ENCODE assay signal across 25 cellular contexts in the genomic region with DNA sequence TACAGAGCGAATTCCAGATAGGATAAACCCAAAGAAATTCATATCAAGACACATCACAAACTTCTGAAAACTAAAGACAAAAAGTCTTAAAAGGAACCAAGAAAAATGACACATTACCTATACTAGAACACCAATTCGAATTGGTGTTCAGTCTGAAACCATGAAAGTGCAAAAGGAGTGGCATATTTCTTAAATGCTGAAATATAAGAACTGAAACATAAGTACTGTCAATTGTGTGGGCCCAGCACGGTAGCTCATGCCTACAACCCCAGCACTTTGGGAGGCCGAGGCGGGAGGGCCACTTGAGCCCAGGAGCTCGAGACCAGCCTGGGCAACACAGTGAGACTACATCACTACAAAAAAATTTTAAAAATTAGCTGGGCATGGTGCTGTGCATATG.
"Had no signal": no experiment of that assay in that cellular context is flagged by ENCODE, and none has a peak within 500 bp of the region (broad histone marks: within the 10 kb centered on the region; RNA-seq: fewer than 3 reads in every experiment).

No MANE protein-coding gene starts in this region.

- H2AFZ ChIP-seq: parathyroid adenoma had no signal

- ATAC-seq: activated naive CD8-positive, alpha-beta T cell treated with anti-CD3 and anti-CD28 coated beads, Interleukin-2, amount 50 U/mL, for 24 hours; activated T-cell treated with anti-CD3 and anti-CD28 coated beads, Interleukin-2, amount 50 U/mL, for 4 hours; left lung; natural killer cell; right lobe of liver; stimulated activated effector memory CD8-positive, alpha-beta T cell treated with anti-CD3 and anti-CD28 coated beads, Interleukin-12 subunit alpha, Interleukin-12 subunit beta, amount 100 ng/mL, for 72 hours; WTC11 had no signal

- H3K27me3 Mint-ChIP-seq: activated CD4-positive, alpha-beta memory T cell treated with anti-CD3 and anti-CD28 coated beads, Interleukin-2, amount 10 ng/mL, durations not matched to agents 7 days and 5 days; activated naive CD4-positive, alpha-beta T cell treated with anti-CD3 and anti-CD28 coated beads, Interleukin-2, amount 10 ng/mL, durations not matched to agents 7 days and 5 days; activated naive CD8-positive, alpha-beta T cell treated with anti-CD3 and anti-CD28 coated beads, Interleukin-2, amount 50 U/mL, for 24 hours had no signal

- H3K4me3 Mint-ChIP-seq: activated CD4-positive, alpha-beta memory T cell treated with anti-CD3 and anti-CD28 coated beads, Interleukin-2, amount 10 ng/mL, durations not matched to agents 7 days and 5 days; activated naive CD4-positive, alpha-beta T cell treated with anti-CD3 and anti-CD28 coated beads, Interleukin-2, amount 10 ng/mL, durations not matched to agents 7 days and 5 days; activated naive CD8-positive, alpha-beta T cell treated with anti-CD3 and anti-CD28 coated beads, Interleukin-2, amount 50 U/mL, for 24 hours; activated T-cell treated with anti-CD3 and anti-CD28 coated beads, Interleukin-2, amount 50 U/mL, for 4 hours; stimulated activated effector memory CD8-positive, alpha-beta T cell treated with anti-CD3 and anti-CD28 coated beads, Interleukin-12 subunit alpha, Interleukin-12 subunit beta, amount 100 ng/mL, for 72 hours; WTC11 had no signal

- DNase-seq: activated CD4-positive, alpha-beta memory T cell treated with anti-CD3 and anti-CD28 coated beads, Interleukin-2, amount 10 ng/mL, durations not matched to agents 7 days and 5 days; activated CD4-positive, alpha-beta T cell treated with anti-CD3 and anti-CD28 coated beads for 4 hours; activated CD8-positive, alpha-beta memory T cell treated with anti-CD3 and anti-CD28 coated beads, Interleukin-2, amount 50 U/mL, for 4 hours; activated naive CD4-positive, alpha-beta T cell treated with anti-CD3 and anti-CD28 coated beads, Interleukin-2, amount 10 ng/mL, durations not matched to agents 7 days and 5 days; activated naive CD8-positive, alpha-beta T cell treated with anti-CD3 and anti-CD28 coated beads, Interleukin-2, amount 50 U/mL, for 24 hours; activated T-cell treated with anti-CD3 and anti-CD28 coated beads, Interleukin-2, amount 50 U/mL, for 4 hours; anterior cingulate cortex; brain microvascular endothelial cell; central memory CD4-positive, alpha-beta T cell; head of caudate nucleus; left lung; mesenchymal stem cell; natural killer cell; right lobe of liver; stimulated activated CD4-positive, alpha-beta T cell treated with anti-CD3 and anti-CD28 coated beads, Interleukin-4, amount 100 ng/mL, for 24 hours had no signal

- H3K36me3 ChIP-seq: brain microvascular endothelial cell, left lung, neutrophil, right lobe of liver had no signal

- FAIRE-seq: colon, endometrium, frontal cortex, keratinocyte, TTC549, urothelium cell line had no signal

- H3K9me3 Mint-ChIP-seq: activated CD4-positive, alpha-beta memory T cell treated with anti-CD3 and anti-CD28 coated beads, Interleukin-2, amount 10 ng/mL, durations not matched to agents 7 days and 5 days; activated naive CD4-positive, alpha-beta T cell treated with anti-CD3 and anti-CD28 coated beads, Interleukin-2, amount 10 ng/mL, durations not matched to agents 7 days and 5 days; activated naive CD8-positive, alpha-beta T cell treated with anti-CD3 and anti-CD28 coated beads, Interleukin-2, amount 50 U/mL, for 24 hours; activated T-cell treated with anti-CD3 and anti-CD28 coated beads, Interleukin-2, amount 50 U/mL, for 4 hours; natural killer cell; stimulated activated effector memory CD8-positive, alpha-beta T cell treated with anti-CD3 and anti-CD28 coated beads, Interleukin-12 subunit alpha, Interleukin-12 subunit beta, amount 100 ng/mL, for 72 hours had no signal

- H3K36me3 Mint-ChIP-seq: natural killer cell; stimulated activated effector memory CD8-positive, alpha-beta T cell treated with anti-CD3 and anti-CD28 coated beads, Interleukin-12 subunit alpha, Interleukin-12 subunit beta, amount 100 ng/mL, for 72 hours had no signal

- H3K27me3 ChIP-seq: brain microvascular endothelial cell, left lung, neutrophil, right lobe of liver had no signal

- H3K27ac Mint-ChIP-seq: activated CD4-positive, alpha-beta memory T cell treated with anti-CD3 and anti-CD28 coated beads, Interleukin-2, amount 10 ng/mL, durations not matched to agents 7 days and 5 days; activated naive CD4-positive, alpha-beta T cell treated with anti-CD3 and anti-CD28 coated beads, Interleukin-2, amount 10 ng/mL, durations not matched to agents 7 days and 5 days; activated naive CD8-positive, alpha-beta T cell treated with anti-CD3 and anti-CD28 coated beads, Interleukin-2, amount 50 U/mL, for 24 hours; stimulated activated effector memory CD8-positive, alpha-beta T cell treated with anti-CD3 and anti-CD28 coated beads, Interleukin-12 subunit alpha, Interleukin-12 subunit beta, amount 100 ng/mL, for 72 hours; WTC11 had no signal

- H3K9ac ChIP-seq: parathyroid adenoma had no signal

- H3K4me3 ChIP-seq: left lung, right lobe of liver had no signal

- H3K9me3 ChIP-seq: left lung, neutrophil, right lobe of liver had no signal

- H3K27ac ChIP-seq: brain microvascular endothelial cell, left lung, neutrophil, parathyroid adenoma, right lobe of liver had no signal
